13 cellular contexts compared by ENCODE assay signal in the genomic region with DNA sequence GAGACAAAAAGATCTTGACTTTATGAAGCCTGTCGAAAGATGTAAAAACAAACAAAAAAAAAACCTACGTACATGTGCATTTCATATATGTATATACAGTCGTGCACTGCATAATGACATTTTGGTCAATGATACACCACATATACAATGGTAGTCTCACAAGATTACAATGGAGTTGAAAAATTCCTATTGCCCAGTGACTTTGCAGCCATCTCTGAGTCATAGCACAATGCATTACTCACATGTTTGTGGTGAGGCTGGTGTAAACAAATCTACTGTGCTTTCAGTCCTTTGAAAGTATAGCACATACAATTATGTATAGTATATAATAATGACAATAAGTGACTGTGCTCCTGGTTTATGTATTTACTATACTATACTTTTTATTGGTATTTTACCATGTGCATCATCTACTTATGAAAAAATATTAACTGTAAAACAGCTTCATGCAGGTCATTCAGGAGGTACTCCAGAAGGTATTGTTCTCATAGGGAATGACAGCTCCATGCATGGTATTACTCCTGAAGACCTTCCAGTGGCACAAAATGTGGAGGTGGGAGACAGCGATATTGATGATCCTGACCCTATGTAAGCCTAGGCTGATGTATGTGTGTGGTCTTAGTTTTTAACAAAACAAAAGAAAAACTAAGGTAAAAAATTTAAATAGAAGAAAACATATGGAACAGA.
A peak's percentile ranks its signal among the peaks of the same experiment; 100 is the strongest.
DNase-seq lines count a peak whose midpoint lies in the region; ATAC-seq, FAIRE-seq and TF ChIP-seq lines count a peak whose summit lies in the region.
"Had no signal": no experiment of that assay in that cellular context is flagged by ENCODE, and none has a peak within 500 bp of the region (broad histone marks: within the 10 kb centered on the region; RNA-seq: fewer than 3 reads in every experiment).

No MANE protein-coding gene starts in this region.

- in situ Hi-C loops in HepG2 (cut with HindIII; ENCODE audit: extremely low pct_ligation_motif_present, low pct_unique_long_range_greater_than_20kb), result no loop called here

- TF ChIP-seq EP300 in HepG2 (IDR thresholded peaks at IDR 0.05; ENCODE audit: low read depth in 2 of 2, low read length in 2 of 2) (no peak; a peak in 1 of 4 replicates), HepG2 (CRISPR knock-in tag; IDR thresholded peaks at IDR 0.05; ENCODE audit: borderline replicate concordance) (no peak), tibial nerve (IDR thresholded peaks at IDR 0.05) (no peak)

- TF ChIP-seq CTCF in HepG2 (CRISPR knock-in tag; IDR thresholded peaks at IDR 0.05), result no peak
- TF ChIP-seq CTCF in right lobe of liver (IDR thresholded peaks at IDR 0.05), result no peak
- no peak for TF ChIP-seq CTCF in tibial nerve (IDR thresholded peaks at IDR 0.05)

- TF ChIP-seq RAD21 in HepG2 (CRISPR knock-in tag; IDR thresholded peaks at IDR 0.05), result no peak

- H3K4me2 ChIP-seq in HepG2 (ENCODE audit: low read depth, low read length), result no peak overlapping the region
- H3K4me2 ChIP-seq: KMS-11 had no signal

- no peak overlapping the region for H3K27ac ChIP-seq in HepG2 (ENCODE audit: extremely low read length, insufficient read depth, low read length)
- H3K27ac ChIP-seq in right lobe of liver, result no peak overlapping the region
- H3K27ac ChIP-seq in tibial nerve, result no peak overlapping the region
- H3K27ac ChIP-seq: KMS-11, Peyer's patch, VCaP had no signal

- no peaks in the 10 kb centered on the region for H3K9me3 ChIP-seq in HepG2 (ENCODE audit: low read length)
- no peaks in the 10 kb centered on the region for H3K9me3 ChIP-seq in right lobe of liver
- H3K9me3 ChIP-seq in tibial nerve, result no peaks in the 10 kb centered on the region
- H3K9me3 ChIP-seq: Peyer's patch had no signal

- no peak overlapping the region for H3K4me3 ChIP-seq in HepG2 (replicated peaks in 1 of 3; ENCODE audit: insufficient read depth in 1 of 3, low read depth in 2 of 3, low read length in 3 of 3)
- no peak overlapping the region for H3K4me3 ChIP-seq in right lobe of liver
- H3K4me3 ChIP-seq in tibial nerve, result no peak overlapping the region
- H3K4me3 ChIP-seq: Peyer's patch had no signal

- H3K9ac ChIP-seq in HepG2 (ENCODE audit: insufficient read depth, low read depth, low read length), result no peak overlapping the region
- H3K9ac ChIP-seq: KMS-11 had no signal

- WGBS in HepG2 (ENCODE audit: low lambda C conversion rate), result 46% methylated on average over 4 of the region's 4 CpGs
- WGBS in right lobe of liver (ENCODE audit: insufficient coverage, low coverage, low lambda C conversion rate, missing lambda C conversion rate), result 88% methylated on average over 4 of the region's 4 CpGs
- WGBS in tibial nerve, 2 donors, result 54 to 62% methylated on average over 4 of the region's 4 CpGs

- FAIRE-seq in HepG2 (lab: Jason Lieb, UNC), result no peak

- CTCF ChIA-PET in HepG2 (lab: Yijun Ruan, JAX; ENCODE audit: low intra/inter-chr PET ratio, low total read pairs), result no interaction called here

- DNase-seq in HepG2 (ENCODE audit: low spot score), result peak; percentile 5
- no peak for DNase-seq in right lobe of liver
- peak; percentile 82 to 91 for DNase-seq in SW 1271 (lab: John Stamatoyannopoulos, UW)
- DNase-seq in fibroblast of peridontal ligament (ENCODE audit: extremely low read depth), result peak; percentile 90
- DNase-seq in tibial nerve (ENCODE audit: low spot score in 2 of 2), result no peak
- DNase-seq: activated T-cell treated with anti-CD3 and anti-CD28 coated beads, Interleukin-2, amount 50 U/mL, for 72 hours; Peyer's patch; stimulated activated CD4-positive, alpha-beta T cell treated with anti-CD3 and anti-CD28 coated beads, Interleukin-4, amount 100 ng/mL, for 4 hours had no signal

- no peaks in the 10 kb centered on the region for H3K79me2 ChIP-seq in HepG2 (ENCODE audit: insufficient read depth, low read length)

- no peak for TF ChIP-seq POLR2A in HepG2 (IDR thresholded peaks at IDR 0.05; ENCODE audit: insufficient read depth in 1 of 2, low read depth in 2 of 2, low read length in 2 of 2)
- TF ChIP-seq POLR2A in right lobe of liver (IDR thresholded peaks at IDR 0.05), result no peak
- TF ChIP-seq POLR2A in tibial nerve (IDR thresholded peaks at IDR 0.05), result no peak

- POLR2A ChIA-PET in HepG2 (lab: Yijun Ruan, JAX), result no interaction called here

- no TSS peak for BruUV-seq in HepG2 (replicated peaks; lab: Mats Ljungman, UMichigan)

- H3K27me3 ChIP-seq in HepG2 (ENCODE audit: control insufficient read depth in 1 of 2, insufficient read depth in 2 of 2, low read length in 2 of 2) (no peaks in the 10 kb centered on the region), right lobe of liver (no peaks in the 10 kb centered on the region), tibial nerve (no peaks in the 10 kb centered on the region)
- H3K27me3 ChIP-seq: Peyer's patch had no signal

- H3K36me3 ChIP-seq in HepG2 (replicated peaks in 1 of 2; ENCODE audit: control insufficient read depth in 1 of 2, insufficient read depth in 2 of 2, low read length in 2 of 2) (no peaks in the 10 kb centered on the region), right lobe of liver (no peaks in the 10 kb centered on the region), tibial nerve (no peaks in the 10 kb centered on the region)
- H3K36me3 ChIP-seq: Peyer's patch had no signal

- intact Hi-C loops in HepG2 (cut with micrococcal nuclease; ENCODE audit: unreplicated experiment) (no loop called here), right lobe of liver (cut with DNase I) (no loop called here)

- ATAC-seq in HepG2 (no peak; the same call in 2 of the 3 replicates), right lobe of liver (no peak), HG02678 (IDR thresholded peaks at IDR 0.05; ENCODE audit: unreplicated experiment) (no peak), HG03108 (IDR thresholded peaks at IDR 0.05; ENCODE audit: unreplicated experiment) (no peak), HG03457 (IDR thresholded peaks at IDR 0.05; ENCODE audit: unreplicated experiment) (no peak)

- H2AFZ ChIP-seq in HepG2 (ENCODE audit: low read length), result no peak overlapping the region

- no peaks in the 10 kb centered on the region for H3K4me1 ChIP-seq in HepG2 (ENCODE audit: insufficient read depth, low read length)
- no peaks in the 10 kb centered on the region for H3K4me1 ChIP-seq in right lobe of liver
- H3K4me1 ChIP-seq in tibial nerve, result no peaks in the 10 kb centered on the region
- H3K4me1 ChIP-seq: Peyer's patch had no signal

- no peaks in the 10 kb centered on the region for H4K20me1 ChIP-seq in HepG2 (ENCODE audit: insufficient read depth, low read length)

TF ChIP-seq in HepG2, 621 proteins besides CTCF, POLR2A, EP300 and RAD21:
- TF ChIP-seq FOXP1 (IDR thresholded peaks at IDR 0.05), result no peak
- peak; percentile 36; the same call in 1 of the 2 replicates for TF ChIP-seq FOXP1 (CRISPR knock-in tag; IDR thresholded peaks at IDR 0.05)
- TF ChIP-seq BHLHE40 (IDR thresholded peaks at IDR 0.05; ENCODE audit: low read length), result peak; percentile 13; the same call in 1 of the 2 replicates
- peak; percentile 67 for TF ChIP-seq FOSL2 (CRISPR knock-in tag; IDR thresholded peaks at IDR 0.05)
- TF ChIP-seq SOX5 (CRISPR knock-in tag; IDR thresholded peaks at IDR 0.05; ENCODE audit: borderline replicate concordance), result peak; percentile 39; the same call in 1 of the 2 replicates
- TF ChIP-seq, protein P1, sequence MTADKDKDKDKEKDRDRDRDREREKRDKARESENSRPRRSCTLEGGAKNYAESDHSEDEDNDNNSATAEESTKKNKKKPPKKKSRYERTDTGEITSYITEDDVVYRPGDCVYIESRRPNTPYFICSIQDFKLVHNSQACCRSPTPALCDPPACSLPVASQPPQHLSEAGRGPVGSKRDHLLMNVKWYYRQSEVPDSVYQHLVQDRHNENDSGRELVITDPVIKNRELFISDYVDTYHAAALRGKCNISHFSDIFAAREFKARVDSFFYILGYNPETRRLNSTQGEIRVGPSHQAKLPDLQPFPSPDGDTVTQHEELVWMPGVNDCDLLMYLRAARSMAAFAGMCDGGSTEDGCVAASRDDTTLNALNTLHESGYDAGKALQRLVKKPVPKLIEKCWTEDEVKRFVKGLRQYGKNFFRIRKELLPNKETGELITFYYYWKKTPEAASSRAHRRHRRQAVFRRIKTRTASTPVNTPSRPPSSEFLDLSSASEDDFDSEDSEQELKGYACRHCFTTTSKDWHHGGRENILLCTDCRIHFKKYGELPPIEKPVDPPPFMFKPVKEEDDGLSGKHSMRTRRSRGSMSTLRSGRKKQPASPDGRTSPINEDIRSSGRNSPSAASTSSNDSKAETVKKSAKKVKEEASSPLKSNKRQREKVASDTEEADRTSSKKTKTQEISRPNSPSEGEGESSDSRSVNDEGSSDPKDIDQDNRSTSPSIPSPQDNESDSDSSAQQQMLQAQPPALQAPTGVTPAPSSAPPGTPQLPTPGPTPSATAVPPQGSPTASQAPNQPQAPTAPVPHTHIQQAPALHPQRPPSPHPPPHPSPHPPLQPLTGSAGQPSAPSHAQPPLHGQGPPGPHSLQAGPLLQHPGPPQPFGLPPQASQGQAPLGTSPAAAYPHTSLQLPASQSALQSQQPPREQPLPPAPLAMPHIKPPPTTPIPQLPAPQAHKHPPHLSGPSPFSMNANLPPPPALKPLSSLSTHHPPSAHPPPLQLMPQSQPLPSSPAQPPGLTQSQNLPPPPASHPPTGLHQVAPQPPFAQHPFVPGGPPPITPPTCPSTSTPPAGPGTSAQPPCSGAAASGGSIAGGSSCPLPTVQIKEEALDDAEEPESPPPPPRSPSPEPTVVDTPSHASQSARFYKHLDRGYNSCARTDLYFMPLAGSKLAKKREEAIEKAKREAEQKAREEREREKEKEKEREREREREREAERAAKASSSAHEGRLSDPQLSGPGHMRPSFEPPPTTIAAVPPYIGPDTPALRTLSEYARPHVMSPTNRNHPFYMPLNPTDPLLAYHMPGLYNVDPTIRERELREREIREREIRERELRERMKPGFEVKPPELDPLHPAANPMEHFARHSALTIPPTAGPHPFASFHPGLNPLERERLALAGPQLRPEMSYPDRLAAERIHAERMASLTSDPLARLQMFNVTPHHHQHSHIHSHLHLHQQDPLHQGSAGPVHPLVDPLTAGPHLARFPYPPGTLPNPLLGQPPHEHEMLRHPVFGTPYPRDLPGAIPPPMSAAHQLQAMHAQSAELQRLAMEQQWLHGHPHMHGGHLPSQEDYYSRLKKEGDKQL (CRISPR knock-in tag; IDR thresholded peaks at IDR 0.05; ENCODE audit: low read depth), result no peak
- TF ChIP-seq NFRKB (IDR thresholded peaks at IDR 0.05), result no peak
- TF ChIP-seq, protein P2, sequence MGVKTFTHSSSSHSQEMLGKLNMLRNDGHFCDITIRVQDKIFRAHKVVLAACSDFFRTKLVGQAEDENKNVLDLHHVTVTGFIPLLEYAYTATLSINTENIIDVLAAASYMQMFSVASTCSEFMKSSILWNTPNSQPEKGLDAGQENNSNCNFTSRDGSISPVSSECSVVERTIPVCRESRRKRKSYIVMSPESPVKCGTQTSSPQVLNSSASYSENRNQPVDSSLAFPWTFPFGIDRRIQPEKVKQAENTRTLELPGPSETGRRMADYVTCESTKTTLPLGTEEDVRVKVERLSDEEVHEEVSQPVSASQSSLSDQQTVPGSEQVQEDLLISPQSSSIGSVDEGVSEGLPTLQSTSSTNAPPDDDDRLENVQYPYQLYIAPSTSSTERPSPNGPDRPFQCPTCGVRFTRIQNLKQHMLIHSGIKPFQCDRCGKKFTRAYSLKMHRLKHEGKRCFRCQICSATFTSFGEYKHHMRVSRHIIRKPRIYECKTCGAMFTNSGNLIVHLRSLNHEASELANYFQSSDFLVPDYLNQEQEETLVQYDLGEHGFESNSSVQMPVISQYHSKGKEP (CRISPR knock-in tag; IDR thresholded peaks at IDR 0.05), result no peak

Comparison
In these comparisons a context has a peak if more than half of its experiments do, and no peak if none do; other contexts are left out.
1. DNase-seq: peak in HepG2 (single experiment), SW 1271 (2 of 2) and fibroblast of peridontal ligament (single experiment); none in right lobe of liver (0 of 3) and tibial nerve (0 of 2).